1 cellular context compared by ENCODE assay signal in genomic region chr22:37241351-37242142, GRCh38.
TF ChIP-seq lines count a peak whose summit lies in the region.

No MANE protein-coding gene starts in this region.

TF ChIP-seq in HEK293, 187 proteins besides CTCF, POLR2A, EP300 and RAD21 (continued from another document):
- TF ChIP-seq ZNF692 (tag by site-specific recombination; IDR thresholded peaks at IDR 0.05), result no peak
- no peak for TF ChIP-seq ZNF426 (tag by site-specific recombination; IDR thresholded peaks at IDR 0.05)
TF ChIP-seq in HEK293: peak in this region for 3.
